In the genomic region with DNA sequence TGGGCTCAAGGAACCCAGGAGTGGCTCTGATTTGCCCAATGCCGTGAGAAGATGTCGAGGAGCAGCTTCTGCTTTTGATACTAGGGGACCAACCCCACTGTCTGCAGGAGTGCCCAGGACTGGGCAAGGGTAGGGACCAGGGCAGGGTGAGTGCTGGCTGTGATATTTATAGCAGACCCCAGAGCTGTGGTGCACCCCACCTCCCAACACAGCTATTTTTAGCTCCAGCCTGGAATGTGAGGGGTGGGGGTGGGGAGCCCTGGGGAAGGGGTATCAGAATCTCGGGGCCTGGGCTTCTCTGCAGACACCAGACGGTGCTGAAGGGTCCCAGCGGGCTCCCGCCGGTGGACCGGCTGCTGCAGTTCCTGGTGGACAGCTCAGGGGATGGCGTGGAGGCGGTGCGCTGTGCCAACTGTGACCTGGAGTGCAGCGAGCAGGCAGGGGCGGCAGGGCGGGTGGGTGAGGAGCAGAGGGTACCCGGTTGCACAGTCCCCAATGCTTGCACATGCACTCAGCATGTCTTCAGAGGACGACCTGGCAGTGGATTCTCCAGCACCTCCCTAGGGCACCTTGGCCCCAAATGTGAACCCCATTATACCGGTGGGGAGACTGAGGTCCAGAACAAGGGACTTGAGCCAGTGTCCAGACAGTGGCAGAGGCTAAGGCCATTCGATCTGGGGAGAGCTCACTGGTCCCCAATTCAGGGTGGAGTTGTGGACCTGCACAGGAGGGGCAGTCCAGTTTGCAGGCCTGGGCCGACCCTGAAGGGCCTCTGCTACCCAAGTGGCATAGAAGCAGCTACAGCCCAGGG, we compare ENCODE assay signal across 16 cellular contexts. TPM values are rescaled to one million over a fixed set of nuclear protein-coding genes. Genes with fewer than 3 reads are reported as not detected.
DNase-seq lines count a peak whose midpoint lies in the region; ATAC-seq, FAIRE-seq and TF ChIP-seq lines count a peak whose summit lies in the region.
"Had no signal": no experiment of that assay in that cellular context is flagged by ENCODE, and none has a peak within 500 bp of the region (broad histone marks: within the 10 kb centered on the region; RNA-seq: fewer than 3 reads in every experiment).

No MANE protein-coding gene starts in this region.

- no peaks in the 10 kb centered on the region for H3K9me2 ChIP-seq in GM23248 (ENCODE audit: insufficient read depth)

- H3K79me2 ChIP-seq in GM23248 (ENCODE audit: insufficient read depth), result no peaks in the 10 kb centered on the region
- H3K79me2 ChIP-seq in HepG2 (ENCODE audit: insufficient read depth, low read length), result no peaks in the 10 kb centered on the region

- peak overlapping the region; percentile 58 for H3K4me3 ChIP-seq in AG04450 (ENCODE audit: low read depth, low read length)
- H3K4me3 ChIP-seq in GM23248, result 0 out of 2 replicates have a peak overlapping the region, but pooled peaks have one; percentile 73
- H3K4me3 ChIP-seq in astrocyte of the spinal cord (ENCODE audit: low read depth, low read length), result peak overlapping the region; percentile 0
- H3K4me3 ChIP-seq in HepG2 (replicated peaks in 1 of 3; ENCODE audit: insufficient read depth in 1 of 3, low read depth in 2 of 3, low read length in 3 of 3), result peak overlapping the region; percentile 19 to 90 (median 79); a peak in 4 of 6 replicates
- H3K4me3 ChIP-seq in MG63, result no peak overlapping the region

- intact Hi-C loops in HepG2 (cut with micrococcal nuclease; ENCODE audit: unreplicated experiment), result loop anchor here (10.0 kb wide), 1 partner anchor 622 kb away; no protein-coding TSS in a partner anchor

- H4K20me1 ChIP-seq in GM23248 (ENCODE audit: insufficient read depth), result no peaks in the 10 kb centered on the region
- H4K20me1 ChIP-seq in HepG2 (ENCODE audit: insufficient read depth, low read length), result no peaks in the 10 kb centered on the region

- H3K9ac ChIP-seq in GM23248 (no peak overlapping the region), HepG2 (ENCODE audit: insufficient read depth, low read depth, low read length) (peak overlapping the region; percentile 78; the same call in 1 of the 2 replicates)

- in situ Hi-C loops in GM23248 (cut with MboI), result no loop called here
- in situ Hi-C loops in astrocyte of the spinal cord (cut with HindIII; ENCODE audit: low sequenced_read_pairs), result no loop called here
- in situ Hi-C loops in HepG2 (cut with HindIII; ENCODE audit: extremely low pct_ligation_motif_present, low pct_unique_long_range_greater_than_20kb), result no loop called here

- H3K27me3 ChIP-seq in AG04450 (ENCODE audit: control insufficient read depth, insufficient read depth, low read length) (no peaks in the 10 kb centered on the region), GM23248 (replicated peaks; ENCODE audit: insufficient read depth) (no peaks in the 10 kb centered on the region), HepG2 (ENCODE audit: control insufficient read depth in 1 of 2, insufficient read depth in 2 of 2, low read length in 2 of 2) (no peaks in the 10 kb centered on the region), MG63 (no peaks in the 10 kb centered on the region)
- H3K27me3 ChIP-seq: ascending aorta, sigmoid colon had no signal

- WGBS in GM23248 (ENCODE audit: low coverage in 1 of 2, low lambda C conversion rate in 2 of 2, missing lambda C conversion rate in 2 of 2), 2 experiments, result 82 to 87% methylated on average over 6 to 19 of the region's 19 CpGs
- 97% methylated on average over 3 of the region's 19 CpGs for WGBS in HepG2 (ENCODE audit: low lambda C conversion rate)

- no peaks in the 10 kb centered on the region for H3K4me1 ChIP-seq in GM23248 (ENCODE audit: insufficient read depth)
- peaks cover 17% of the 10 kb centered on the region for H3K4me1 ChIP-seq in HepG2 (ENCODE audit: insufficient read depth, low read length)

- TSS peak; percentile 68 for BruUV-seq in HepG2 (replicated peaks; lab: Mats Ljungman, UMichigan)

- ATAC-seq in HepG2, result no peak
- ATAC-seq in GM18517 (IDR thresholded peaks at IDR 0.05; ENCODE audit: unreplicated experiment), result no peak
- ATAC-seq: left lung had no signal

- H3K36me3 ChIP-seq in GM23248 (ENCODE audit: low read depth) (no peaks in the 10 kb centered on the region), HepG2 (replicated peaks in 1 of 2; ENCODE audit: control insufficient read depth in 1 of 2, insufficient read depth in 2 of 2, low read length in 2 of 2) (peaks cover 4 to 12% of the 10 kb centered on the region in 2 experiments; a peak in 4 of 5 replicates), MG63 (peaks cover 25% of the 10 kb centered on the region)
- H3K36me3 ChIP-seq: ascending aorta, left lung had no signal

- TF ChIP-seq CTCF in AG04450 (IDR thresholded peaks at IDR 0.05; ENCODE audit: low read depth, low read length) (no peak), astrocyte of the spinal cord (IDR thresholded peaks at IDR 0.05; ENCODE audit: low read depth, low read length) (no peak), HepG2 (CRISPR knock-in tag; IDR thresholded peaks at IDR 0.05) (no peak)

- H3K4me2 ChIP-seq in GM23248 (ENCODE audit: unreplicated experiment) (peak overlapping the region; percentile 65), HepG2 (ENCODE audit: low read depth, low read length) (peak overlapping the region; percentile 92)

- FAIRE-seq in HepG2 (lab: Jason Lieb, UNC), result no peak
- FAIRE-seq: D721Med, RCC 7860 had no signal

- POLR2A ChIA-PET in AG04450 (lab: Yijun Ruan, JAX), result interaction anchor here (0.6 to 0.7 kb wide), 2 partner anchors 56 to 259 kb away, joined by 3 read pairs; no protein-coding TSS in a partner anchor
- POLR2A ChIA-PET in HepG2 (lab: Yijun Ruan, JAX), result interaction anchor here (0.6 to 1.7 kb wide), 6 partner anchors 15 to 186 kb away, joined by 3 to 11 read pairs (median 3); partner anchors contain the start of genes ACOT7 and ICMT

- no peak for TF ChIP-seq POLR2A in HepG2 (IDR thresholded peaks at IDR 0.05; ENCODE audit: insufficient read depth in 1 of 2, low read depth in 2 of 2, low read length in 2 of 2)

- H2AFZ ChIP-seq in GM23248 (no peak overlapping the region; the same call in 1 of the 2 replicates), HepG2 (ENCODE audit: low read length) (no peak overlapping the region)

- no peak for TF ChIP-seq RAD21 in HepG2 (CRISPR knock-in tag; IDR thresholded peaks at IDR 0.05)

- no peaks in the 10 kb centered on the region for H3F3A ChIP-seq in GM23248 (ENCODE audit: insufficient read depth)

- no peak for TF ChIP-seq EP300 in HepG2 (IDR thresholded peaks at IDR 0.05; ENCODE audit: low read depth in 2 of 2, low read length in 2 of 2)
- TF ChIP-seq EP300 in HepG2 (CRISPR knock-in tag; IDR thresholded peaks at IDR 0.05; ENCODE audit: borderline replicate concordance), result no peak

- H3K9me3 ChIP-seq in AG04450 (ENCODE audit: control insufficient read depth, insufficient read depth, low read length) (no peaks in the 10 kb centered on the region; the same call in 1 of the 2 replicates), GM23248 (ENCODE audit: low read depth) (no peaks in the 10 kb centered on the region), HepG2 (ENCODE audit: low read length) (no peaks in the 10 kb centered on the region), MG63 (no peaks in the 10 kb centered on the region)
- H3K9me3 ChIP-seq: ascending aorta, esophagus muscularis mucosa, left lung, sigmoid colon had no signal

- no peak overlapping the region for H3K27ac ChIP-seq in AG04450 (ENCODE audit: low read depth, low read length)
- H3K27ac ChIP-seq in GM23248, result no peak overlapping the region
- H3K27ac ChIP-seq in HepG2 (ENCODE audit: extremely low read length, insufficient read depth, low read length), result no peak overlapping the region
- H3K27ac ChIP-seq: ascending aorta, left lung had no signal

- no peak for DNase-seq in AG04450 (ENCODE audit: low read depth, low spot score)
- no peak for DNase-seq in GM23248
- DNase-seq in astrocyte of the spinal cord (ENCODE audit: low read depth, low spot score), result no peak
- DNase-seq in HepG2 (ENCODE audit: low spot score), result no peak
- no peak for DNase-seq in MG63
- no peak for DNase-seq in GM19238 (ENCODE audit: insufficient read length, low spot score)
- DNase-seq in NOMO-1 treated with dmso at 0.1 percent for 144 hours (lab: John Stamatoyannopoulos, UW; ENCODE audit: unreplicated experiment), result no peak
- DNase-seq: activated CD4-positive, alpha-beta T cell treated with anti-CD3 and anti-CD28 coated beads for 1 hour; left lung; NCI-H1930; sigmoid colon had no signal

- CTCF ChIA-PET in AG04450 (lab: Charles Lee) (interaction anchor here (0.6 to 2.4 kb wide), 3 partner anchors 8 to 690 kb away, joined by 3 to 9 read pairs (median 4); no protein-coding TSS in a partner anchor), HepG2 (lab: Yijun Ruan, JAX; ENCODE audit: low intra/inter-chr PET ratio, low total read pairs) (no interaction called here)

RNA-seq across cellular contexts. Expression of gene RNF207, which starts 1.4 kb away (rescaled TPM):
- polyA plus RNA-seq in AG04450 (2011; rRNA removed) (7.2 and 8.7 TPM in 2 replicates), GM23248 (2016; fragmentation: Nextera tagmentation; extraction: Ambion mirVana) (6.2 and 8.6 TPM in 2 replicates), HepG2 (2011; rRNA removed) (15.9 and 17.9 TPM in 2 replicates)
- polyA minus RNA-seq in AG04450 (2011; rRNA and poly(A)+ RNA removed), result 8.1 and 10.9 TPM in 2 replicates
- total RNA-seq in GM23248 (2014; rRNA removed; shearing (Covaris generic)), result 30.3 and 32.8 TPM in 2 replicates
- total RNA-seq in HepG2 (2016; rRNA removed; fragmentation: Illumina TruSeq; extraction: Trizol), result 1.7 and 9.8 TPM in 2 replicates
- total RNA-seq in HepG2 (2016; cell fraction: cytosol; rRNA removed; fragmentation: Illumina TruSeq; extraction: Trizol; ENCODE audit: low read depth), result 2.0 and 3.0 TPM in 2 replicates
- total RNA-seq in HepG2 (2016; cell fraction: insoluble cytoplasmic fraction; rRNA removed; fragmentation: Illumina TruSeq; extraction: Trizol), result 2.1 and 8.9 TPM in 2 replicates
- 2.4 and 2.5 TPM in 2 replicates for total RNA-seq in HepG2 (2016; cell fraction: membrane; rRNA removed; fragmentation: Illumina TruSeq; extraction: Trizol)
- total RNA-seq in HepG2 (2016; cell fraction: nucleus; rRNA removed; fragmentation: Illumina TruSeq; extraction: Trizol), result 14.8 and 17.7 TPM in 2 replicates
- polyA plus RNA-seq in HepG2 (2011; cell fraction: cytosol; rRNA removed), result 3.1 and 5.5 TPM in 2 replicates
- 282 and 411 TPM in 2 replicates for polyA plus RNA-seq in HepG2 (2011; cell fraction: nucleus; rRNA removed)
- 3.9 and 4.0 TPM in 2 replicates for polyA plus RNA-seq in HepG2 (2012)
- polyA plus RNA-seq in HepG2 (2016; cell fraction: cytosol; fragmentation: Illumina TruSeq; extraction: Trizol; ENCODE audit: low read depth), result 0.45 and 0.62 TPM in 2 replicates
- polyA plus RNA-seq in HepG2 (2016; cell fraction: insoluble cytoplasmic fraction; fragmentation: Illumina TruSeq; extraction: Trizol; ENCODE audit: low read depth), result 1.8 and 3.9 TPM in 2 replicates
- polyA plus RNA-seq in HepG2 (2016; cell fraction: membrane; fragmentation: Illumina TruSeq; extraction: Trizol; ENCODE audit: low read depth), result 0.85 and 1.2 TPM in 2 replicates
- 47.0 and 48.9 TPM in 2 replicates for polyA plus RNA-seq in HepG2 (2016; cell fraction: nucleus; fragmentation: Illumina TruSeq; extraction: Trizol; ENCODE audit: insufficient read depth, low read depth)
- 16.5 and 27.5 TPM in 2 replicates for polyA minus RNA-seq in HepG2 (2011; rRNA and poly(A)+ RNA removed; ENCODE audit: low replicate concordance)
- 2.5 TPM in 2 replicates for polyA minus RNA-seq in HepG2 (2011; cell fraction: cytosol; rRNA and poly(A)+ RNA removed)
- 30.0 and 38.2 TPM in 2 replicates for polyA minus RNA-seq in HepG2 (2011; cell fraction: nucleus; rRNA and poly(A)+ RNA removed)
- total RNA-seq in MG63 (2014; rRNA removed; shearing (Covaris generic); ENCODE audit: low replicate concordance), result 7.8 and 7.9 TPM in 2 replicates

RNA-seq across cellular contexts. Expression of gene RPL22, which starts 7.9 kb away (rescaled TPM):
- polyA plus RNA-seq in AG04450 (2011; rRNA removed) (283 and 393 TPM in 2 replicates), GM23248 (2016; fragmentation: Nextera tagmentation; extraction: Ambion mirVana) (124 and 137 TPM in 2 replicates), HepG2 (2011; rRNA removed) (146 and 214 TPM in 2 replicates)
- polyA minus RNA-seq in AG04450 (2011; rRNA and poly(A)+ RNA removed), result 36.3 and 49.0 TPM in 2 replicates
- total RNA-seq in GM23248 (2014; rRNA removed; shearing (Covaris generic)), result 101 and 127 TPM in 2 replicates
- 545 and 787 TPM in 2 replicates for total RNA-seq in HepG2 (2016; rRNA removed; fragmentation: Illumina TruSeq; extraction: Trizol)
- 342 and 387 TPM in 2 replicates for total RNA-seq in HepG2 (2016; cell fraction: cytosol; rRNA removed; fragmentation: Illumina TruSeq; extraction: Trizol; ENCODE audit: low read depth)
- total RNA-seq in HepG2 (2016; cell fraction: insoluble cytoplasmic fraction; rRNA removed; fragmentation: Illumina TruSeq; extraction: Trizol), result 525 and 788 TPM in 2 replicates
- total RNA-seq in HepG2 (2016; cell fraction: membrane; rRNA removed; fragmentation: Illumina TruSeq; extraction: Trizol), result 707 and 829 TPM in 2 replicates
- 180 and 186 TPM in 2 replicates for total RNA-seq in HepG2 (2016; cell fraction: nucleus; rRNA removed; fragmentation: Illumina TruSeq; extraction: Trizol)
- polyA plus RNA-seq in HepG2 (2011; cell fraction: cytosol; rRNA removed), result 92.5 and 127 TPM in 2 replicates
- polyA plus RNA-seq in HepG2 (2011; cell fraction: nucleus; rRNA removed), result 29.2 and 40.5 TPM in 2 replicates
- 1,228 and 1,771 TPM in 2 replicates for polyA plus RNA-seq in HepG2 (2012)
- 1,048 and 1,064 TPM in 2 replicates for polyA plus RNA-seq in HepG2 (2016; cell fraction: cytosol; fragmentation: Illumina TruSeq; extraction: Trizol; ENCODE audit: low read depth)
- 1,078 and 1,177 TPM in 2 replicates for polyA plus RNA-seq in HepG2 (2016; cell fraction: insoluble cytoplasmic fraction; fragmentation: Illumina TruSeq; extraction: Trizol; ENCODE audit: low read depth)
- polyA plus RNA-seq in HepG2 (2016; cell fraction: membrane; fragmentation: Illumina TruSeq; extraction: Trizol; ENCODE audit: low read depth), result 1,296 and 1,373 TPM in 2 replicates
- 473 and 475 TPM in 2 replicates for polyA plus RNA-seq in HepG2 (2016; cell fraction: nucleus; fragmentation: Illumina TruSeq; extraction: Trizol; ENCODE audit: insufficient read depth, low read depth)
- 12.9 and 31.5 TPM in 2 replicates for polyA minus RNA-seq in HepG2 (2011; rRNA and poly(A)+ RNA removed; ENCODE audit: low replicate concordance)
- polyA minus RNA-seq in HepG2 (2011; cell fraction: cytosol; rRNA and poly(A)+ RNA removed), result 48.1 and 62.3 TPM in 2 replicates
- 53.2 and 59.9 TPM in 2 replicates for polyA minus RNA-seq in HepG2 (2011; cell fraction: nucleus; rRNA and poly(A)+ RNA removed)
- total RNA-seq in MG63 (2014; rRNA removed; shearing (Covaris generic); ENCODE audit: low replicate concordance), result 168 and 264 TPM in 2 replicates

RNA-seq across cellular contexts. Expression of gene CHD5, which starts 27.2 kb away (rescaled TPM):
- polyA plus RNA-seq in AG04450 (2011; rRNA removed) (0.02 and 0.06 TPM in 2 replicates), GM23248 (2016; fragmentation: Nextera tagmentation; extraction: Ambion mirVana) (0.10 TPM in 1 of 2 replicates, not detected in the other), HepG2 (2011; rRNA removed) (0.09 and 0.21 TPM in 2 replicates)
- 0.14 TPM in 1 of 2 replicates, not detected in the other for polyA minus RNA-seq in AG04450 (2011; rRNA and poly(A)+ RNA removed)
- 0.11 and 0.25 TPM in 2 replicates for total RNA-seq in GM23248 (2014; rRNA removed; shearing (Covaris generic))
- 0.02 TPM in 1 of 2 replicates, not detected in the other for total RNA-seq in HepG2 (2016; rRNA removed; fragmentation: Illumina TruSeq; extraction: Trizol)
- not detected in 2 replicates for total RNA-seq in HepG2 (2016; cell fraction: cytosol; rRNA removed; fragmentation: Illumina TruSeq; extraction: Trizol; ENCODE audit: low read depth)
- 0.11 TPM in 1 of 2 replicates, not detected in the other for total RNA-seq in HepG2 (2016; cell fraction: insoluble cytoplasmic fraction; rRNA removed; fragmentation: Illumina TruSeq; extraction: Trizol)
- total RNA-seq in HepG2 (2016; cell fraction: membrane; rRNA removed; fragmentation: Illumina TruSeq; extraction: Trizol), result not detected in 2 replicates
- 0.09 TPM in 1 of 2 replicates, not detected in the other for total RNA-seq in HepG2 (2016; cell fraction: nucleus; rRNA removed; fragmentation: Illumina TruSeq; extraction: Trizol)
- polyA plus RNA-seq in HepG2 (2011; cell fraction: cytosol; rRNA removed), result 0.03 TPM in 1 of 2 replicates, not detected in the other
- polyA plus RNA-seq in HepG2 (2011; cell fraction: nucleus; rRNA removed), result 0.42 and 0.51 TPM in 2 replicates
- polyA plus RNA-seq in HepG2 (2012), result 0.03 and 0.05 TPM in 2 replicates
- not detected in 2 replicates for polyA plus RNA-seq in HepG2 (2016; cell fraction: cytosol; fragmentation: Illumina TruSeq; extraction: Trizol; ENCODE audit: low read depth)
- polyA plus RNA-seq in HepG2 (2016; cell fraction: insoluble cytoplasmic fraction; fragmentation: Illumina TruSeq; extraction: Trizol; ENCODE audit: low read depth), result not detected in 2 replicates
- polyA plus RNA-seq in HepG2 (2016; cell fraction: membrane; fragmentation: Illumina TruSeq; extraction: Trizol; ENCODE audit: low read depth), result not detected in 2 replicates
- polyA plus RNA-seq in HepG2 (2016; cell fraction: nucleus; fragmentation: Illumina TruSeq; extraction: Trizol; ENCODE audit: insufficient read depth, low read depth), result 0.10 and 0.29 TPM in 2 replicates
- polyA minus RNA-seq in HepG2 (2011; rRNA and poly(A)+ RNA removed; ENCODE audit: low replicate concordance), result 0.10 and 0.56 TPM in 2 replicates
- polyA minus RNA-seq in HepG2 (2011; cell fraction: cytosol; rRNA and poly(A)+ RNA removed), result not detected in 2 replicates
- polyA minus RNA-seq in HepG2 (2011; cell fraction: nucleus; rRNA and poly(A)+ RNA removed), result 0.13 and 0.50 TPM in 2 replicates
- 0.07 and 0.23 TPM in 2 replicates for total RNA-seq in MG63 (2014; rRNA removed; shearing (Covaris generic); ENCODE audit: low replicate concordance)

RNA-seq across cellular contexts. Expression of gene ICMT, which starts 28.5 kb away (rescaled TPM):
- polyA plus RNA-seq in AG04450 (2011; rRNA removed) (59.3 and 65.3 TPM in 2 replicates), GM23248 (2016; fragmentation: Nextera tagmentation; extraction: Ambion mirVana) (69.4 and 71.5 TPM in 2 replicates), HepG2 (2011; rRNA removed) (23.1 and 24.6 TPM in 2 replicates)
- 54.5 and 58.4 TPM in 2 replicates for polyA minus RNA-seq in AG04450 (2011; rRNA and poly(A)+ RNA removed)
- 110 and 119 TPM in 2 replicates for total RNA-seq in GM23248 (2014; rRNA removed; shearing (Covaris generic))
- 61.7 and 69.7 TPM in 2 replicates for total RNA-seq in HepG2 (2016; rRNA removed; fragmentation: Illumina TruSeq; extraction: Trizol)
- total RNA-seq in HepG2 (2016; cell fraction: cytosol; rRNA removed; fragmentation: Illumina TruSeq; extraction: Trizol; ENCODE audit: low read depth), result 23.7 and 29.8 TPM in 2 replicates
- total RNA-seq in HepG2 (2016; cell fraction: insoluble cytoplasmic fraction; rRNA removed; fragmentation: Illumina TruSeq; extraction: Trizol), result 60.0 and 68.5 TPM in 2 replicates
- total RNA-seq in HepG2 (2016; cell fraction: membrane; rRNA removed; fragmentation: Illumina TruSeq; extraction: Trizol), result 90.0 and 91.4 TPM in 2 replicates
- total RNA-seq in HepG2 (2016; cell fraction: nucleus; rRNA removed; fragmentation: Illumina TruSeq; extraction: Trizol), result 45.6 and 50.8 TPM in 2 replicates
- 23.8 and 31.3 TPM in 2 replicates for polyA plus RNA-seq in HepG2 (2011; cell fraction: cytosol; rRNA removed)
- polyA plus RNA-seq in HepG2 (2011; cell fraction: nucleus; rRNA removed), result 8.9 and 10.8 TPM in 2 replicates
- polyA plus RNA-seq in HepG2 (2012), result 26.0 and 27.3 TPM in 2 replicates
- polyA plus RNA-seq in HepG2 (2016; cell fraction: cytosol; fragmentation: Illumina TruSeq; extraction: Trizol; ENCODE audit: low read depth), result 38.8 and 46.6 TPM in 2 replicates
- 66.5 and 67.0 TPM in 2 replicates for polyA plus RNA-seq in HepG2 (2016; cell fraction: insoluble cytoplasmic fraction; fragmentation: Illumina TruSeq; extraction: Trizol; ENCODE audit: low read depth)
- polyA plus RNA-seq in HepG2 (2016; cell fraction: membrane; fragmentation: Illumina TruSeq; extraction: Trizol; ENCODE audit: low read depth), result 87.3 and 91.3 TPM in 2 replicates
- polyA plus RNA-seq in HepG2 (2016; cell fraction: nucleus; fragmentation: Illumina TruSeq; extraction: Trizol; ENCODE audit: insufficient read depth, low read depth), result 77.9 and 79.1 TPM in 2 replicates
- 42.4 and 109 TPM in 2 replicates for polyA minus RNA-seq in HepG2 (2011; rRNA and poly(A)+ RNA removed; ENCODE audit: low replicate concordance)
- polyA minus RNA-seq in HepG2 (2011; cell fraction: cytosol; rRNA and poly(A)+ RNA removed), result 24.0 and 31.1 TPM in 2 replicates
- polyA minus RNA-seq in HepG2 (2011; cell fraction: nucleus; rRNA and poly(A)+ RNA removed), result 12.5 and 14.2 TPM in 2 replicates
- total RNA-seq in MG63 (2014; rRNA removed; shearing (Covaris generic); ENCODE audit: low replicate concordance), result 83.9 and 87.1 TPM in 2 replicates

RNA-seq across cellular contexts. Expression of gene HES3, which starts 36.7 kb away (rescaled TPM):
- polyA plus RNA-seq in AG04450 (2011; rRNA removed) (not detected in 2 replicates), GM23248 (2016; fragmentation: Nextera tagmentation; extraction: Ambion mirVana) (not detected in 2 replicates), HepG2 (2011; rRNA removed) (not detected in 2 replicates)
- not detected in 2 replicates for polyA minus RNA-seq in AG04450 (2011; rRNA and poly(A)+ RNA removed)
- not detected in 2 replicates for total RNA-seq in GM23248 (2014; rRNA removed; shearing (Covaris generic))
- not detected in 2 replicates for total RNA-seq in HepG2 (2016; rRNA removed; fragmentation: Illumina TruSeq; extraction: Trizol)
- not detected in 2 replicates for total RNA-seq in HepG2 (2016; cell fraction: cytosol; rRNA removed; fragmentation: Illumina TruSeq; extraction: Trizol; ENCODE audit: low read depth)
- total RNA-seq in HepG2 (2016; cell fraction: insoluble cytoplasmic fraction; rRNA removed; fragmentation: Illumina TruSeq; extraction: Trizol), result not detected in 2 replicates
- not detected in 2 replicates for total RNA-seq in HepG2 (2016; cell fraction: membrane; rRNA removed; fragmentation: Illumina TruSeq; extraction: Trizol)
- total RNA-seq in HepG2 (2016; cell fraction: nucleus; rRNA removed; fragmentation: Illumina TruSeq; extraction: Trizol), result not detected in 2 replicates
- polyA plus RNA-seq in HepG2 (2011; cell fraction: cytosol; rRNA removed), result not detected in 2 replicates
- polyA plus RNA-seq in HepG2 (2011; cell fraction: nucleus; rRNA removed), result not detected in 2 replicates
- polyA plus RNA-seq in HepG2 (2012), result not detected in 2 replicates
- polyA plus RNA-seq in HepG2 (2016; cell fraction: cytosol; fragmentation: Illumina TruSeq; extraction: Trizol; ENCODE audit: low read depth), result not detected in 2 replicates
- polyA plus RNA-seq in HepG2 (2016; cell fraction: insoluble cytoplasmic fraction; fragmentation: Illumina TruSeq; extraction: Trizol; ENCODE audit: low read depth), result not detected in 2 replicates
- not detected in 2 replicates for polyA plus RNA-seq in HepG2 (2016; cell fraction: membrane; fragmentation: Illumina TruSeq; extraction: Trizol; ENCODE audit: low read depth)
- polyA plus RNA-seq in HepG2 (2016; cell fraction: nucleus; fragmentation: Illumina TruSeq; extraction: Trizol; ENCODE audit: insufficient read depth, low read depth), result not detected in 2 replicates
- polyA minus RNA-seq in HepG2 (2011; rRNA and poly(A)+ RNA removed; ENCODE audit: low replicate concordance), result not detected in 2 replicates
- polyA minus RNA-seq in HepG2 (2011; cell fraction: cytosol; rRNA and poly(A)+ RNA removed), result not detected in 2 replicates
- not detected in 2 replicates for polyA minus RNA-seq in HepG2 (2011; cell fraction: nucleus; rRNA and poly(A)+ RNA removed)
- not detected in 2 replicates for total RNA-seq in MG63 (2014; rRNA removed; shearing (Covaris generic); ENCODE audit: low replicate concordance)
- total RNA-seq: ascending aorta, esophagus muscularis mucosa, left lung, sigmoid colon had no signal
- polyA plus RNA-seq: sigmoid colon had no signal
